In the genomic region with DNA sequence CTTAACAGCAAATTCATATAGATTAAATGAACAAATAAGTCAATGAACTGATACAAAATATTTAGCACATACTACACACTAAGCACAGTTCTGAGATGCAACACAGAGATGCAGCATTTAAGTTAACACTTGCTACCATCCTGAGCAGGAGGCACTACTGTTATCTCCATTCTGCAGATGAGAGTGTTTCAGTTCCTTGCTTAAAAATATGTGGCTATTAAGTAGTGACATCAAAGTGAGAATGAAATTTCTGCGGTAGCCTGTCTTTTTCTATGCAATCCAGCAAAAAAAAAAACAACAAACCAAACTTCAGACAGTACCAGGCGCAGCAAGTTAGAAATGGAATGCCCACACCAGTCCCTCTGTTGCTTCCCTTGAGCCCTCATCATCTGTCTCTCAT, we compare ENCODE assay signal across 14 cellular contexts.
DNase-seq lines count a peak whose midpoint lies in the region; ATAC-seq lines count a peak whose summit lies in the region.
"Had no signal": no experiment of that assay in that cellular context is flagged by ENCODE, and none has a peak within 500 bp of the region (broad histone marks: within the 10 kb centered on the region; RNA-seq: fewer than 3 reads in every experiment).

No MANE protein-coding gene starts in this region.

- 92 to 93% methylated on average over 2 of the region's 2 CpGs for WGBS in aorta, 2 donors

- intact Hi-C loops in aorta (cut with DNase I): no loop called here

- H3K36me3 ChIP-seq in aorta (ENCODE audit: control insufficient read depth in 1 of 2, insufficient read depth in 2 of 2, low read length in 1 of 2): no peaks in the 10 kb centered on the region
- H3K36me3 ChIP-seq in MG63: no peaks in the 10 kb centered on the region
- H3K36me3 ChIP-seq: pancreas had no signal

- ATAC-seq in GM19324 (IDR thresholded peaks at IDR 0.05; ENCODE audit: low FRiP score, unreplicated experiment): peak; percentile 61
- ATAC-seq in HG02588 (IDR thresholded peaks at IDR 0.05; ENCODE audit: unreplicated experiment): peak; percentile 81
- ATAC-seq in HG03280 (IDR thresholded peaks at IDR 0.05; ENCODE audit: unreplicated experiment): peak; percentile 82
- no peak for ATAC-seq in aorta (ENCODE audit: low FRiP score)
- ATAC-seq: activated naive CD4-positive, alpha-beta T cell treated with anti-CD3 and anti-CD28 coated beads, Interleukin-2, amount 50 U/mL, for 72 hours; HCT116; pancreas had no signal

- H3K4me1 ChIP-seq in aorta (ENCODE audit: control insufficient read depth in 1 of 2, insufficient read depth in 2 of 2, low read length in 2 of 2): peaks cover 0 to 1% of the 10 kb centered on the region in 2 donors

- H3K9me3 ChIP-seq in aorta (ENCODE audit: control insufficient read depth, low read length): no peaks in the 10 kb centered on the region
- no peaks in the 10 kb centered on the region for H3K9me3 ChIP-seq in MG63
- H3K9me3 ChIP-seq: pancreas had no signal

- no peak for DNase-seq in anterior cingulate cortex (lab: John Stamatoyannopoulos, UW)
- DNase-seq in aorta: no peak
- no peak for DNase-seq in MG63
- DNase-seq in NCI-H1105 treated with DMSO at 0.1 percent for 48 hours (lab: John Stamatoyannopoulos, UW): no peak
- DNase-seq: DMS53; pancreas; stimulated activated CD4-positive, alpha-beta T cell treated with anti-CD3 and anti-CD28 coated beads, Interleukin-2, amount 100 ng/mL, for 48 hours; substantia nigra had no signal

- H3K4me3 ChIP-seq in GM08714 (ENCODE audit: low read length) (peak overlapping the region; percentile 74), aorta (ENCODE audit: low read length in 2 of 2) (no peak overlapping the region), MG63 (no peak overlapping the region)
- H3K4me3 ChIP-seq: pancreas had no signal

- H3K27me3 ChIP-seq in aorta (ENCODE audit: control insufficient read depth in 1 of 2, insufficient read depth in 2 of 2, low read length in 1 of 2) (no peaks in the 10 kb centered on the region), MG63 (no peaks in the 10 kb centered on the region)
- H3K27me3 ChIP-seq: pancreas had no signal

- no peak overlapping the region for H3K27ac ChIP-seq in aorta (ENCODE audit: low read depth in 1 of 2, low read length in 2 of 2)
- H3K27ac ChIP-seq: pancreas had no signal
